12 cellular contexts compared by ENCODE assay signal in genomic region chr11:78567209-78567608, GRCh38. TPM values are rescaled to one million over a fixed set of nuclear protein-coding genes. Genes with fewer than 3 reads are reported as not detected.
A peak's percentile ranks its signal among the peaks of the same experiment; 100 is the strongest.
DNase-seq lines count a peak whose midpoint lies in the region; ATAC-seq, FAIRE-seq and TF ChIP-seq lines count a peak whose summit lies in the region.
"Had no signal": no experiment of that assay in that cellular context is flagged by ENCODE, and none has a peak within 500 bp of the region (broad histone marks: within the 10 kb centered on the region; RNA-seq: fewer than 3 reads in every experiment).

No MANE protein-coding gene starts in this region.

- no peak for ATAC-seq in GM18520 (IDR thresholded peaks at IDR 0.05; ENCODE audit: unreplicated experiment)
- ATAC-seq: naive thymus-derived CD8-positive, alpha-beta T cell; right lobe of liver had no signal

- peaks cover 2% of the 10 kb centered on the region for H3K4me1 ChIP-seq in smooth muscle cell (ENCODE audit: low read depth)

- no peaks in the 10 kb centered on the region for H3K9me2 ChIP-seq in SU-DHL-6 (replicated peaks; ENCODE audit: insufficient read depth, low read length)

- 79% methylated on average over 8 of the region's 8 CpGs for WGBS in smooth muscle cell (ENCODE audit: low lambda C conversion rate)
- WGBS in lower leg skin, 2 donors = 63 to 74% methylated on average over 8 of the region's 8 CpGs

- DNase-seq in GM19239 (ENCODE audit: insufficient read length, low spot score) (no peak), fibroblast of mammary gland (ENCODE audit: low read depth) (peak; percentile 38), smooth muscle cell (lab: John Stamatoyannopoulos, UW; ENCODE audit: unreplicated experiment) (no peak), posterior vena cava (ENCODE audit: low spot score) (no peak), lower leg skin (ENCODE audit: low spot score in 2 of 2) (no peak)
- DNase-seq: activated CD4-positive, alpha-beta T cell treated with anti-CD3 and anti-CD28 coated beads, Interleukin-2, amount 50 U/mL, for 1 hour; Calu3; naive thymus-derived CD8-positive, alpha-beta T cell; right lobe of liver had no signal

- no peak overlapping the region for H3K9ac ChIP-seq in SU-DHL-6 (ENCODE audit: low read length)
- no peak overlapping the region for H3K9ac ChIP-seq in smooth muscle cell (ENCODE audit: low read depth)

- no peak overlapping the region for H3K27ac ChIP-seq in SU-DHL-6 (ENCODE audit: low read depth, low read length)
- peak overlapping the region; percentile 63 for H3K27ac ChIP-seq in smooth muscle cell (ENCODE audit: low read depth)
- H3K27ac ChIP-seq: HL-60, right lobe of liver had no signal

- H2AFZ ChIP-seq in SU-DHL-6 (ENCODE audit: low read depth, low read length, severe bottlenecking) (no peak overlapping the region), smooth muscle cell (ENCODE audit: low read depth) (no peak overlapping the region)

- no peak overlapping the region for H3K4me3 ChIP-seq in SU-DHL-6 (ENCODE audit: insufficient read depth, low read length, poor library complexity, severe bottlenecking)
- no peak overlapping the region for H3K4me3 ChIP-seq in fibroblast of mammary gland (ENCODE audit: control insufficient read depth, low read depth, low read length)
- H3K4me3 ChIP-seq in smooth muscle cell = no peak overlapping the region
- no peak overlapping the region for H3K4me3 ChIP-seq in lower leg skin (ENCODE audit: low read depth, poor library complexity, severe bottlenecking)
- H3K4me3 ChIP-seq: right lobe of liver had no signal

- peaks cover 12% of the 10 kb centered on the region for H3K79me2 ChIP-seq in SU-DHL-6 (ENCODE audit: insufficient read depth, low read length)
- H3K79me2 ChIP-seq in smooth muscle cell (ENCODE audit: low read depth) = peaks cover 5% of the 10 kb centered on the region

- FAIRE-seq in GM19239 (lab: Jason Lieb, UNC) = peak; percentile 11

- H3K9me3 ChIP-seq in SU-DHL-6 (ENCODE audit: insufficient read depth, low read length) = no peaks in the 10 kb centered on the region
- no peaks in the 10 kb centered on the region for H3K9me3 ChIP-seq in smooth muscle cell (replicated peaks; ENCODE audit: low read depth)
- H3K9me3 ChIP-seq: right lobe of liver had no signal

- peak overlapping the region; percentile 5 for H3K4me2 ChIP-seq in SU-DHL-6 (ENCODE audit: low read depth, low read length, poor library complexity, severe bottlenecking)
- no peak overlapping the region for H3K4me2 ChIP-seq in smooth muscle cell

- H3K27me3 ChIP-seq in SU-DHL-6 (ENCODE audit: low read length) = no peaks in the 10 kb centered on the region
- H3K27me3 ChIP-seq in smooth muscle cell (ENCODE audit: low read depth) = no peaks in the 10 kb centered on the region
- H3K27me3 ChIP-seq: right lobe of liver had no signal

- no peak for TF ChIP-seq POLR2A in lower leg skin (IDR thresholded peaks at IDR 0.05)

- H3K36me3 ChIP-seq in SU-DHL-6 (ENCODE audit: low read length) (peaks cover 28% of the 10 kb centered on the region; the same call in 1 of the 2 replicates), smooth muscle cell (ENCODE audit: low read depth) (no peaks in the 10 kb centered on the region)

- peaks cover 14% of the 10 kb centered on the region; the same call in 1 of the 2 replicates for H3F3A ChIP-seq in SU-DHL-6 (ENCODE audit: insufficient read depth)
- no peaks in the 10 kb centered on the region for H3F3A ChIP-seq in smooth muscle cell (ENCODE audit: low read depth)

- no peaks in the 10 kb centered on the region for H4K20me1 ChIP-seq in SU-DHL-6 (ENCODE audit: low read depth, low read length)
- no peaks in the 10 kb centered on the region for H4K20me1 ChIP-seq in smooth muscle cell (ENCODE audit: low read depth)

- TF ChIP-seq CTCF in SU-DHL-6 (IDR thresholded peaks at IDR 0.05; ENCODE audit: insufficient read depth, low read length, poor library complexity, severe bottlenecking) (no peak), fibroblast of mammary gland (conservative IDR thresholded peaks at IDR 0.05; ENCODE audit: control insufficient read depth, insufficient read depth, low read depth, low read length) (no peak), smooth muscle cell (IDR thresholded peaks at IDR 0.05; ENCODE audit: borderline replicate concordance, insufficient read depth, poor library complexity, severe bottlenecking) (no peak), lower leg skin (IDR thresholded peaks at IDR 0.05) (no peak)

- intact Hi-C loops in posterior vena cava (cut with DNase I) (loop anchor here (10.0 kb wide), 2 partner anchors 142 to 342 kb away; no protein-coding TSS in a partner anchor), lower leg skin (cut with DNase I; ENCODE audit: low total_unique reads) (loop anchor here (10.0 kb wide), 2 partner anchors 152 to 342 kb away; partner anchors contain the start of gene GAB2)

RNA-seq across cellular contexts. Expression of gene NARS2, which starts 7.5 kb away (rescaled TPM):
- total RNA-seq in smooth muscle cell (12.2 and 30.1 TPM in 2 replicates), posterior vena cava (10 to 100 TPM in 1 of 2 donors, 1 to 10 TPM in 1; 9.8 to 11.7 TPM), lower leg skin (10 to 100 TPM; 11.2 to 15.7 (median 14.0) TPM)
- 17.4 and 18.7 TPM in 2 replicates for polyA plus RNA-seq in smooth muscle cell
